In genomic region chr7:155517969-155518368, GRCh38 we compare ENCODE assay signal across 33 cellular contexts. TPM values are rescaled to one million over a fixed set of nuclear protein-coding genes. Genes with fewer than 3 reads are reported as not detected.
"Had no signal": no experiment of that assay in that cellular context is flagged by ENCODE, and none has a peak within 500 bp of the region (broad histone marks: within the 10 kb centered on the region; RNA-seq: fewer than 3 reads in every experiment).

No MANE protein-coding gene starts in this region.

- FAIRE-seq: pancreas, small intestine had no signal

- DNase-seq: naive B cell; naive thymus-derived CD8-positive, alpha-beta T cell; nephron progenitor cell; occipital lobe; pancreas; right cardiac atrium; right lobe of liver; sigmoid colon; small intestine; stimulated activated CD4-positive, alpha-beta T cell treated with anti-CD3 and anti-CD28 coated beads, Interleukin-15, amount 100 ng/mL, for 24 hours; stimulated activated CD4-positive, alpha-beta T cell treated with anti-CD3 and anti-CD28 coated beads, Interleukin-2, amount 100 ng/mL, for 24 hours; stimulated activated CD4-positive, alpha-beta T cell treated with anti-CD3 and anti-CD28 coated beads, Interleukin-2, amount 100 ng/mL, for 48 hours; stimulated activated CD4-positive, alpha-beta T cell treated with anti-CD3 and anti-CD28 coated beads, Interleukin-4, amount 100 ng/mL, for 24 hours; stimulated activated naive B cell treated with anti-CD40 and anti-IgM and Interleukin-4, amounts not matched to agents 10 μg/mL and 1 μg/mL and 100 μg/mL, for 72 hours; stimulated activated naive CD4-positive, alpha-beta T cell treated with Interleukin-2 at 50 U/mL for 16 hours; stomach; thyroid gland; trophoblast cell; upper lobe of left lung; uterus had no signal

- ATAC-seq: naive thymus-derived CD8-positive, alpha-beta T cell; natural killer cell treated with Interleukin-12 subunit alpha and Interleukin-12 subunit beta and Interleukin-15 and Interleukin-18, amount 100 ng/mL, for 72 hours; pancreas; right cardiac atrium; right lobe of liver; stimulated activated effector memory CD8-positive, alpha-beta T cell treated with anti-CD3 and anti-CD28 coated beads, Interleukin-12 subunit alpha, Interleukin-12 subunit beta, amount 100 ng/mL, for 72 hours; stimulated activated naive B cell treated with anti-CD40 and anti-IgM and Interleukin-4, amounts not matched to agents 10 μg/mL and 1 μg/mL and 100 μg/mL, for 72 hours had no signal

- H3K9me3 ChIP-seq: pancreas, prostate gland, right lobe of liver, sigmoid colon, stomach, thoracic aorta, thyroid gland, tibial nerve, upper lobe of left lung, uterus had no signal

- H3K36me3 Mint-ChIP-seq: naive B cell; naive thymus-derived CD8-positive, alpha-beta T cell; natural killer cell treated with Interleukin-12 subunit alpha and Interleukin-12 subunit beta and Interleukin-15 and Interleukin-18, amount 100 ng/mL, for 72 hours; stimulated activated effector memory CD8-positive, alpha-beta T cell treated with anti-CD3 and anti-CD28 coated beads, Interleukin-12 subunit alpha, Interleukin-12 subunit beta, amount 100 ng/mL, for 72 hours; stimulated activated naive B cell treated with anti-CD40 and anti-IgM and Interleukin-4, amounts not matched to agents 10 μg/mL and 1 μg/mL and 100 μg/mL, for 72 hours had no signal

- H3K36me3 ChIP-seq: pancreas, prostate gland, right lobe of liver, sigmoid colon, stomach, thoracic aorta, thyroid gland, tibial nerve, upper lobe of left lung, uterus had no signal

- H3K4me1 Mint-ChIP-seq: naive B cell; naive thymus-derived CD8-positive, alpha-beta T cell; nephron progenitor cell; stimulated activated effector memory CD8-positive, alpha-beta T cell treated with anti-CD3 and anti-CD28 coated beads, Interleukin-12 subunit alpha, Interleukin-12 subunit beta, amount 100 ng/mL, for 72 hours; stimulated activated naive B cell treated with anti-CD40 and anti-IgM and Interleukin-4, amounts not matched to agents 10 μg/mL and 1 μg/mL and 100 μg/mL, for 72 hours had no signal

- H3K4me3 Mint-ChIP-seq: naive B cell; naive thymus-derived CD8-positive, alpha-beta T cell; natural killer cell treated with Interleukin-12 subunit alpha and Interleukin-12 subunit beta and Interleukin-15 and Interleukin-18, amount 100 ng/mL, for 72 hours; nephron progenitor cell; neural crest cell; stimulated activated effector memory CD8-positive, alpha-beta T cell treated with anti-CD3 and anti-CD28 coated beads, Interleukin-12 subunit alpha, Interleukin-12 subunit beta, amount 100 ng/mL, for 72 hours; stimulated activated naive B cell treated with anti-CD40 and anti-IgM and Interleukin-4, amounts not matched to agents 10 μg/mL and 1 μg/mL and 100 μg/mL, for 72 hours; stimulated activated naive CD8-positive, alpha-beta T cell treated with anti-CD3 and anti-CD28 coated beads, Interleukin-15, Interleukin-2, amounts not matched to agents 100 ng/mL and 50 ng/mL, for 24 hours had no signal

- H3K4me1 ChIP-seq: pancreas, prostate gland, right lobe of liver, sigmoid colon, stomach, thyroid gland, tibial nerve, upper lobe of left lung, uterus had no signal

- H3K4me3 ChIP-seq: pancreas, prostate gland, right lobe of liver, sigmoid colon, stomach, thoracic aorta, thyroid gland, tibial nerve, upper lobe of left lung, uterus had no signal

- H3K9me3 Mint-ChIP-seq: naive B cell; naive thymus-derived CD8-positive, alpha-beta T cell; natural killer cell treated with Interleukin-12 subunit alpha and Interleukin-12 subunit beta and Interleukin-15 and Interleukin-18, amount 100 ng/mL, for 72 hours; nephron progenitor cell; neural crest cell; stimulated activated effector memory CD8-positive, alpha-beta T cell treated with anti-CD3 and anti-CD28 coated beads, Interleukin-12 subunit alpha, Interleukin-12 subunit beta, amount 100 ng/mL, for 72 hours; stimulated activated naive B cell treated with anti-CD40 and anti-IgM and Interleukin-4, amounts not matched to agents 10 μg/mL and 1 μg/mL and 100 μg/mL, for 72 hours; stimulated activated naive CD8-positive, alpha-beta T cell treated with anti-CD3 and anti-CD28 coated beads, Interleukin-15, Interleukin-2, amounts not matched to agents 100 ng/mL and 50 ng/mL, for 24 hours had no signal

- H3K27ac Mint-ChIP-seq: naive B cell; natural killer cell treated with Interleukin-12 subunit alpha and Interleukin-12 subunit beta and Interleukin-15 and Interleukin-18, amount 100 ng/mL, for 72 hours; nephron progenitor cell; stimulated activated effector memory CD8-positive, alpha-beta T cell treated with anti-CD3 and anti-CD28 coated beads, Interleukin-12 subunit alpha, Interleukin-12 subunit beta, amount 100 ng/mL, for 72 hours; stimulated activated naive B cell treated with anti-CD40 and anti-IgM and Interleukin-4, amounts not matched to agents 10 μg/mL and 1 μg/mL and 100 μg/mL, for 72 hours; stimulated activated naive CD8-positive, alpha-beta T cell treated with anti-CD3 and anti-CD28 coated beads, Interleukin-15, Interleukin-2, amounts not matched to agents 100 ng/mL and 50 ng/mL, for 24 hours had no signal

- H3K27ac ChIP-seq: pancreas, prostate gland, right lobe of liver, sigmoid colon, stomach, thoracic aorta, thyroid gland, tibial nerve, upper lobe of left lung, uterus had no signal

RNA-seq across cellular contexts. Expression of gene CNPY1, which starts 28.4 kb away (rescaled TPM):
- total RNA-seq: naive thymus-derived CD8-positive, alpha-beta T cell; natural killer cell treated with Interleukin-12 subunit alpha and Interleukin-12 subunit beta and Interleukin-15 and Interleukin-18, amount 100 ng/mL, for 72 hours; osteoblast; pancreas; posterior vena cava; prostate gland; pulmonary artery endothelial cell; renal cortical epithelial cell; right cardiac atrium; sigmoid colon; subcutaneous adipose tissue; thoracic aorta; thyroid gland; upper lobe of left lung; uterus had no signal
- polyA plus RNA-seq: naive thymus-derived CD8-positive, alpha-beta T cell; pancreas; right cardiac atrium; sigmoid colon; small intestine; stomach; urinary bladder had no signal
